Comparison of ENCODE assay signal across 1 cellular context in genomic region chr19:45994989-45995714, GRCh38.
TF ChIP-seq lines count a peak whose summit lies in the region.

Gene CCDC61 (plus strand): TSS chr19:45995467. CDS start chr19:46003019, 7,552 bp downstream.

TF ChIP-seq in H1, 55 proteins besides CTCF, POLR2A, EP300 and RAD21 (continued from another document):
- TF ChIP-seq USF2 (IDR thresholded peaks at IDR 0.05; ENCODE audit: low read length): peak; percentile 79
- no peak for TF ChIP-seq EGR1 (IDR thresholded peaks at IDR 0.05; ENCODE audit: borderline replicate concordance, low read depth, low read length)
- TF ChIP-seq CREB1 (IDR thresholded peaks at IDR 0.05): no peak; the same call in none of the 2 replicates
- 0 out of 2 replicates have a peak, but pooled peaks have one; percentile 43 for TF ChIP-seq GABPA (IDR thresholded peaks at IDR 0.05; ENCODE audit: borderline replicate concordance, insufficient read depth, low read length)
- no peak for TF ChIP-seq RXRA (IDR thresholded peaks at IDR 0.05; ENCODE audit: insufficient read depth, low read depth, low read length)
- peak; percentile 99 for TF ChIP-seq SP1 (IDR thresholded peaks at IDR 0.05; ENCODE audit: low read depth, low read length)
- TF ChIP-seq TAF7 (optimal IDR thresholded peaks at IDR 0.05; ENCODE audit: borderline replicate concordance, low read depth, low read length): no peak
- 0 out of 4 replicates have a peak, but pooled peaks have one; percentile 9 to 24 for TF ChIP-seq HDAC2 (IDR thresholded peaks at IDR 0.05; ENCODE audit: borderline replicate concordance in 1 of 2, low read depth in 2 of 2, low read length in 2 of 2)
- TF ChIP-seq CBX8 (IDR thresholded peaks at IDR 0.05; ENCODE audit: borderline replicate concordance, low read depth, low read length): no peak
- peak; percentile 83 for TF ChIP-seq NRF1 (IDR thresholded peaks at IDR 0.05; ENCODE audit: low read depth, low read length)
- TF ChIP-seq POLR2AphosphoS5 (IDR thresholded peaks at IDR 0.05; ENCODE audit: low read depth, low read length): peak; percentile 11; the same call in 1 of the 2 replicates
- TF ChIP-seq ASH2L (IDR thresholded peaks at IDR 0.05; ENCODE audit: low read length): peak; percentile 39
- TF ChIP-seq MAX (IDR thresholded peaks at IDR 0.05): peak; percentile 93
- TF ChIP-seq TAF1 (IDR thresholded peaks at IDR 0.05; ENCODE audit: low read depth, low read length): peak; percentile 72
TF ChIP-seq in H1: peak in this region for 17.
